In the genomic region with DNA sequence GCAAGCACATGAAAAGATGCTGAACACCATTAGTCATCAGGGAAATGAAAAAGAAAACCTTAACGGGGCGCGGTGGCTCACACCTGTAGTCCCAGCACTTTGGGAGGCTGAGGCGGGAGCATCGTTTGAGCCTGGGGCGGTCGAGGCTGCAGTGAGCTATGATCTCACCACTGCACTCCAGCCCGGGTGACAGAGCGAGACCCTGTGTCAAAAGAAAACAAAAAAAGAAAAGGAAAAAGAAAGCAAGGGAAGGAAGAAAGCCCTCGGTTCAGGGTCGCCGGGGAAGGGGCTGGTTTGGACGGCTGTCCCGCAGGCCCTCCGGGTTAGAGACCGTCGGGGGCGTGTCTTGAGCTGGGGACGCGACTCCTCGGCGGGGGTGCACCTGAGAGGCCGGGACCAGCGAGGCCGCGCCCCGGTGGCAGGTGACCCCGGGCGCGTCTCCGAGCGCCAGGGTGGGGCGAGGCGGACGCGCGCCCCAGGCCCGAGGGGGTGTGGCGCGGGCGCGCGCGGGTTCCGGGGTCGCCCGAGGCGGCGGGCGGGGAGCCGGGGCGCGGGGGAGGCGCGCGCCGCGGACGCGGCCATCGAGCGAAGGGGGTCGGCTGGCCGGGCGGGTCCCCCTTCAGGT, we compare ENCODE assay signal across 7 cellular contexts. TPM values are rescaled to one million over a fixed set of nuclear protein-coding genes. Genes with fewer than 3 reads are reported as not detected.
DNase-seq lines count a peak whose midpoint lies in the region; ATAC-seq and TF ChIP-seq lines count a peak whose summit lies in the region.

No MANE protein-coding gene starts in this region.

- peaks cover 27% of the 10 kb centered on the region for H3K36me3 Mint-ChIP-seq in activated T-cell treated with anti-CD3 and anti-CD28 coated beads, Interleukin-2, amount 50 U/mL, for 24 hours (ENCODE audit: low read depth)
- peaks cover 9% of the 10 kb centered on the region for H3K36me3 Mint-ChIP-seq in osteocyte (ENCODE audit: unreplicated experiment)

- DNase-seq in NCI-H146 (lab: John Stamatoyannopoulos, UW) (peak; percentile 76), fibroblast of pulmonary artery (ENCODE audit: low read depth) (no peak), osteocyte (ENCODE audit: extremely low spot score, unreplicated experiment) (no peak), NCI-H1694 (lab: John Stamatoyannopoulos, UW) (no peak)
- no peak for DNase-seq in activated T-cell treated with anti-CD3 and anti-CD28 coated beads, Interleukin-2, amount 50 U/mL, for 24 hours

- no peaks in the 10 kb centered on the region for H3K9me3 Mint-ChIP-seq in activated T-cell treated with anti-CD3 and anti-CD28 coated beads, Interleukin-2, amount 50 U/mL, for 24 hours
- H3K9me3 Mint-ChIP-seq in osteocyte (ENCODE audit: unreplicated experiment): no peaks in the 10 kb centered on the region

- ATAC-seq in GM18498 (IDR thresholded peaks at IDR 0.05; ENCODE audit: unreplicated experiment) (peak; percentile 70), HG02610 (IDR thresholded peaks at IDR 0.05; ENCODE audit: unreplicated experiment) (peak; percentile 39)

- TF ChIP-seq CTCF in fibroblast of pulmonary artery (IDR thresholded peaks at IDR 0.05; ENCODE audit: low read length, missing control alignments): no peak
- no peak for TF ChIP-seq CTCF in osteocyte (IDR thresholded peaks at IDR 0.05)

- peak overlapping the region; percentile 85 for H3K4me3 Mint-ChIP-seq in activated T-cell treated with anti-CD3 and anti-CD28 coated beads, Interleukin-2, amount 50 U/mL, for 24 hours
- peak overlapping the region; percentile 90 for H3K4me3 Mint-ChIP-seq in osteocyte (ENCODE audit: unreplicated experiment)

- peaks cover 8% of the 10 kb centered on the region for H3K27me3 Mint-ChIP-seq in activated T-cell treated with anti-CD3 and anti-CD28 coated beads, Interleukin-2, amount 50 U/mL, for 24 hours
- H3K27me3 Mint-ChIP-seq in osteocyte (ENCODE audit: unreplicated experiment): no peaks in the 10 kb centered on the region

- H3K27ac Mint-ChIP-seq in activated T-cell treated with anti-CD3 and anti-CD28 coated beads, Interleukin-2, amount 50 U/mL, for 24 hours: peak overlapping the region; percentile 92
- peak overlapping the region; percentile 93 for H3K27ac Mint-ChIP-seq in osteocyte (ENCODE audit: unreplicated experiment)

- H3K4me3 ChIP-seq in fibroblast of pulmonary artery (replicated peaks; ENCODE audit: low read depth, low read length): peak overlapping the region; percentile 47

- peaks cover 16% of the 10 kb centered on the region for H3K4me1 Mint-ChIP-seq in activated T-cell treated with anti-CD3 and anti-CD28 coated beads, Interleukin-2, amount 50 U/mL, for 24 hours (ENCODE audit: low read depth)
- peaks cover 14% of the 10 kb centered on the region for H3K4me1 Mint-ChIP-seq in osteocyte (ENCODE audit: unreplicated experiment)

RNA-seq across cellular contexts. Expression of a gene that starts 0.5 kb away (rescaled TPM):
- total RNA-seq in osteocyte: 107 and 108 TPM in 2 replicates

RNA-seq across cellular contexts. Expression of a gene that starts 13.7 kb away (rescaled TPM):
- 92.2 and 92.8 TPM in 2 replicates for total RNA-seq in osteocyte

RNA-seq across cellular contexts. Expression of a gene that starts 20.6 kb away (rescaled TPM):
- total RNA-seq in osteocyte: 135 and 152 TPM in 2 replicates

RNA-seq across cellular contexts. Expression of a gene that starts 21.5 kb away (rescaled TPM):
- total RNA-seq in osteocyte: 15.6 and 19.6 TPM in 2 replicates

RNA-seq across cellular contexts. Expression of a gene that starts 28.8 kb away (rescaled TPM):
- 17.4 and 18.5 TPM in 2 replicates for total RNA-seq in osteocyte
